ENCODE assay signal across 8 cellular contexts in the genomic region with DNA sequence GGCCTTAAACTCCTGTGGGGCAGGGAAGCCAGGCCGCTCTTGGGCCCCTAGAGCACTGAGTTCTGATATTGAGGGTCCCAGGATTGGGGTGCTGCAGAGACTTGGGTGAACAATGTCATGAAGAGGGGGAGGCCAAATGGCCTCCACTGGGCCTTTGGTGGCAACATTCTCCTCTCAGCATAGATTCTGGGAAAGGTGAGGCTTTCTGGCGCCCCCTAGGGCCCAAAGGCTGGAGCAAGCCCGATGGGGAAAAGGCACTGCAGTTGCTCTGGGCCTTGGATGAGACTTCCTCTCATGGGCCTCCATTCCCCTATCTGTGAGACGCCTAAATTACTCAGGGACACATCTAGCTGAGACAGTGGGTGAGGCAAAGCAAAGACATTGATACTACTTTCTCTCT.
DNase-seq lines count a peak whose midpoint lies in the region; ATAC-seq and TF ChIP-seq lines count a peak whose summit lies in the region.

No MANE protein-coding gene starts in this region.

- no peaks in the 10 kb centered on the region for H3K27me3 ChIP-seq in GM23338 (ENCODE audit: insufficient read depth)
- no peaks in the 10 kb centered on the region for H3K27me3 ChIP-seq in mesendoderm (ENCODE audit: insufficient read depth, low read length, poor library complexity)

- H2AFZ ChIP-seq in GM23338 = no peak overlapping the region

- H2BK15ac ChIP-seq in mesendoderm (replicated peaks; ENCODE audit: low read depth) = peak overlapping the region; percentile 61

- H3K56ac ChIP-seq in mesendoderm (ENCODE audit: low read length) = peak overlapping the region; percentile 80

- H4K5ac ChIP-seq in mesendoderm (ENCODE audit: low read length) = no peak overlapping the region

- no peak overlapping the region for H3K23ac ChIP-seq in mesendoderm (ENCODE audit: low read length)

- H3K36me3 ChIP-seq in GM23338 (ENCODE audit: insufficient read depth) (no peaks in the 10 kb centered on the region), mesendoderm (ENCODE audit: control insufficient read depth, insufficient read depth, low read length) (no peaks in the 10 kb centered on the region)

- H2AK5ac ChIP-seq in mesendoderm (ENCODE audit: low read length) = peak overlapping the region; percentile 4

- H3K79me1 ChIP-seq in mesendoderm (ENCODE audit: low read length) = no peaks in the 10 kb centered on the region

- no peaks in the 10 kb centered on the region; the same call in 1 of the 2 replicates for H3K4me1 ChIP-seq in GM23338 (ENCODE audit: insufficient read depth)
- H3K4me1 ChIP-seq in mesendoderm (ENCODE audit: control insufficient read depth, low read depth, low read length) = peaks cover 22% of the 10 kb centered on the region

- H3K4me2 ChIP-seq in GM23338 (no peak overlapping the region), mesendoderm (ENCODE audit: low read length) (no peak overlapping the region)

- H2BK120ac ChIP-seq in mesendoderm (ENCODE audit: low read depth, low read length) = peak overlapping the region; percentile 95

- H3K79me2 ChIP-seq in GM23338 (replicated peaks; ENCODE audit: insufficient read depth) (no peaks in the 10 kb centered on the region), mesendoderm (ENCODE audit: control insufficient read depth, insufficient read depth, low read length) (no peaks in the 10 kb centered on the region)

- H3K4me1 Mint-ChIP-seq in GM23338 = peaks cover 35% of the 10 kb centered on the region

- H3K9ac ChIP-seq in mesendoderm (ENCODE audit: low read length) = no peak overlapping the region

- H3K36me3 Mint-ChIP-seq in GM23338 (ENCODE audit: low read depth) = no peaks in the 10 kb centered on the region

- H3K4ac ChIP-seq in mesendoderm (ENCODE audit: low read depth, low read length) = peak overlapping the region; percentile 95

- peak; percentile 57 for ATAC-seq in GM23338
- ATAC-seq in omental fat pad (ENCODE audit: low FRiP score) = no peak
- no peak for ATAC-seq in HG02763 (IDR thresholded peaks at IDR 0.05; ENCODE audit: unreplicated experiment)
- ATAC-seq in HG02759 (IDR thresholded peaks at IDR 0.05; ENCODE audit: unreplicated experiment) = no peak

- DNase-seq in COLO668 (lab: John Stamatoyannopoulos, UW; ENCODE audit: unreplicated experiment) (peak; percentile 79), GM23338 (ENCODE audit: low spot score) (peak; percentile 82), NOMO-1 treated with DMSO at 0.1 percent for 48 hours (lab: John Stamatoyannopoulos, UW; ENCODE audit: unreplicated experiment) (peak; percentile 24), cardiac fibroblast (ENCODE audit: low read depth in 2 of 2) (peak; percentile 56 to 69), mesendoderm (peak; percentile 89), omental fat pad (ENCODE audit: low spot score) (no peak)

- peak overlapping the region; percentile 99 for H3K18ac ChIP-seq in mesendoderm (ENCODE audit: low read length)

- TF ChIP-seq CTCF in GM23338 (conservative IDR thresholded peaks at IDR 0.05; ENCODE audit: low read depth in 2 of 2) (peak; percentile 76 to 87), cardiac fibroblast (IDR thresholded peaks at IDR 0.05; ENCODE audit: low read depth, low read length) (peak; percentile 92), omental fat pad (IDR thresholded peaks at IDR 0.05) (peak in 1 of 3 donors; percentile 15)

- no peaks in the 10 kb centered on the region for H4K20me1 ChIP-seq in GM23338 (replicated peaks; ENCODE audit: insufficient read depth)

- no CpG with 5 or more reads among the region's 4 CpGs for WGBS in mesendoderm (ENCODE audit: extremely low coverage, insufficient coverage, low lambda C conversion rate)

- H2BK5ac ChIP-seq in mesendoderm (ENCODE audit: low read length) = peak overlapping the region; percentile 28

- H3K27ac Mint-ChIP-seq in GM23338 = no peak overlapping the region

- H3K27ac ChIP-seq in GM23338 (ENCODE audit: low read depth) (no peak overlapping the region), mesendoderm (ENCODE audit: low read depth, low read length) (peak overlapping the region; percentile 4)

- H3K4me3 Mint-ChIP-seq in GM23338 = no peak overlapping the region

- H3K4me3 ChIP-seq in GM23338 (no peak overlapping the region), cardiac fibroblast (replicated peaks in 1 of 2; ENCODE audit: low read depth in 2 of 2, low read length in 2 of 2) (no peak overlapping the region), mesendoderm (ENCODE audit: low read length) (no peak overlapping the region)

- no peaks in the 10 kb centered on the region for H3K9me3 Mint-ChIP-seq in GM23338

- H4K8ac ChIP-seq in mesendoderm (ENCODE audit: low read depth, low read length) = no peak overlapping the region

- H3K27me3 Mint-ChIP-seq in GM23338 (ENCODE audit: insufficient read depth, low read depth, poor library complexity) = peaks cover 6% of the 10 kb centered on the region

- H3F3A ChIP-seq in GM23338 (replicated peaks; ENCODE audit: low read depth) = no peaks in the 10 kb centered on the region

- no peaks in the 10 kb centered on the region for H3K9me2 ChIP-seq in GM23338 (ENCODE audit: insufficient read depth)

TF ChIP-seq in GM23338, 12 proteins besides CTCF, POLR2A, EP300 and RAD21 (continues in another document):
- TF ChIP-seq, protein P1, sequence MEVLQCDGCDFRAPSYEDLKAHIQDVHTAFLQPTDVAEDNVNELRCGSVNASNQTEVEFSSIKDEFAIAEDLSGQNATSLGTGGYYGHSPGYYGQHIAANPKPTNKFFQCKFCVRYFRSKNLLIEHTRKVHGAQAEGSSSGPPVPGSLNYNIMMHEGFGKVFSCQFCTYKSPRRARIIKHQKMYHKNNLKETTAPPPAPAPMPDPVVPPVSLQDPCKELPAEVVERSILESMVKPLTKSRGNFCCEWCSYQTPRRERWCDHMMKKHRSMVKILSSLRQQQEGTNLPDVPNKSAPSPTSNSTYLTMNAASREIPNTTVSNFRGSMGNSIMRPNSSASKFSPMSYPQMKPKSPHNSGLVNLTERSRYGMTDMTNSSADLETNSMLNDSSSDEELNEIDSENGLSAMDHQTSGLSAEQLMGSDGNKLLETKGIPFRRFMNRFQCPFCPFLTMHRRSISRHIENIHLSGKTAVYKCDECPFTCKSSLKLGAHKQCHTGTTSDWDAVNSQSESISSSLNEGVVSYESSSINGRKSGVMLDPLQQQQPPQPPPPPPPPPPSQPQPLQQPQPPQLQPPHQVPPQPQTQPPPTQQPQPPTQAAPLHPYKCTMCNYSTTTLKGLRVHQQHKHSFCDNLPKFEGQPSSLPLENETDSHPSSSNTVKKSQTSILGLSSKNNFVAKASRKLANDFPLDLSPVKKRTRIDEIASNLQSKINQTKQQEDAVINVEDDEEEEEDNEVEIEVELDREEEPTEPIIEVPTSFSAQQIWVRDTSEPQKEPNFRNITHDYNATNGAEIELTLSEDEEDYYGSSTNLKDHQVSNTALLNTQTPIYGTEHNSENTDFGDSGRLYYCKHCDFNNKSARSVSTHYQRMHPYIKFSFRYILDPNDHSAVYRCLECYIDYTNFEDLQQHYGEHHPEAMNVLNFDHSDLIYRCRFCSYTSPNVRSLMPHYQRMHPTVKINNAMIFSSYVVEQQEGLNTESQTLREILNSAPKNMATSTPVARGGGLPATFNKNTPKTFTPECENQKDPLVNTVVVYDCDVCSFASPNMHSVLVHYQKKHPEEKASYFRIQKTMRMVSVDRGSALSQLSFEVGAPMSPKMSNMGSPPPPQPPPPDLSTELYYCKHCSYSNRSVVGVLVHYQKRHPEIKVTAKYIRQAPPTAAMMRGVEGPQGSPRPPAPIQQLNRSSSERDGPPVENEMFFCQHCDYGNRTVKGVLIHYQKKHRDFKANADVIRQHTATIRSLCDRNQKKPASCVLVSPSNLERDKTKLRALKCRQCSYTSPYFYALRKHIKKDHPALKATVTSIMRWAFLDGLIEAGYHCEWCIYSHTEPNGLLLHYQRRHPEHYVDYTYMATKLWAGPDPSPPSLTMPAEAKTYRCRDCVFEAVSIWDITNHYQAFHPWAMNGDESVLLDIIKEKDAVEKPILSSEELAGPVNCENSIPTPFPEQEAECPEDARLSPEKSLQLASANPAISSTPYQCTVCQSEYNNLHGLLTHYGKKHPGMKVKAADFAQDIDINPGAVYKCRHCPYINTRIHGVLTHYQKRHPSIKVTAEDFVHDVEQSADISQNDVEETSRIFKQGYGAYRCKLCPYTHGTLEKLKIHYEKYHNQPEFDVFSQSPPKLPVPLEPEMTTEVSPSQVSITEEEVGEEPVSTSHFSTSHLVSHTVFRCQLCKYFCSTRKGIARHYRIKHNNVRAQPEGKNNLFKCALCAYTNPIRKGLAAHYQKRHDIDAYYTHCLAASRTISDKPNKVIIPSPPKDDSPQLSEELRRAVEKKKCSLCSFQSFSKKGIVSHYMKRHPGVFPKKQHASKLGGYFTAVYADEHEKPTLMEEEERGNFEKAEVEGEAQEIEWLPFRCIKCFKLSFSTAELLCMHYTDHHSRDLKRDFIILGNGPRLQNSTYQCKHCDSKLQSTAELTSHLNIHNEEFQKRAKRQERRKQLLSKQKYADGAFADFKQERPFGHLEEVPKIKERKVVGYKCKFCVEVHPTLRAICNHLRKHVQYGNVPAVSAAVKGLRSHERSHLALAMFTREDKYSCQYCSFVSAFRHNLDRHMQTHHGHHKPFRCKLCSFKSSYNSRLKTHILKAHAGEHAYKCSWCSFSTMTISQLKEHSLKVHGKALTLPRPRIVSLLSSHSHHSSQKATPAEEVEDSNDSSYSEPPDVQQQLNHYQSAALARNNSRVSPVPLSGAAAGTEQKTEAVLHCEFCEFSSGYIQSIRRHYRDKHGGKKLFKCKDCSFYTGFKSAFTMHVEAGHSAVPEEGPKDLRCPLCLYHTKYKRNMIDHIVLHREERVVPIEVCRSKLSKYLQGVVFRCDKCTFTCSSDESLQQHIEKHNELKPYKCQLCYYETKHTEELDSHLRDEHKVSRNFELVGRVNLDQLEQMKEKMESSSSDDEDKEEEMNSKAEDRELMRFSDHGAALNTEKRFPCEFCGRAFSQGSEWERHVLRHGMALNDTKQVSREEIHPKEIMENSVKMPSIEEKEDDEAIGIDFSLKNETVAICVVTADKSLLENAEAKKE (CRISPR knock-in tag; IDR thresholded peaks at IDR 0.05) = no peak
